In genomic region chr1:179031855-179032513, GRCh38 we compare ENCODE assay signal across 10 cellular contexts. TPM values are rescaled to one million over a fixed set of nuclear protein-coding genes. Genes with fewer than 3 reads are reported as not detected.
DNase-seq lines count a peak whose midpoint lies in the region; ATAC-seq, FAIRE-seq and TF ChIP-seq lines count a peak whose summit lies in the region.
"Had no signal": no experiment of that assay in that cellular context is flagged by ENCODE, and none has a peak within 500 bp of the region (broad histone marks: within the 10 kb centered on the region; RNA-seq: fewer than 3 reads in every experiment).

No MANE protein-coding gene starts in this region.

- no peak overlapping the region for H2AFZ ChIP-seq in OCI-LY3 (ENCODE audit: low read depth, low read length)

- FAIRE-seq in GM12891 (lab: Jason Lieb, UNC) = peak; percentile 23
- no peak for FAIRE-seq in bronchial epithelial cell (lab: Jason Lieb, UNC)

- H3K36me3 Mint-ChIP-seq in T-helper 2 cell treated with Interferon-gamma antibody and Interleukin-4, amounts not matched to agents 5 μg/mL and 100 μg/mL, for 36 hours (ENCODE audit: low read depth) = peaks cover 6% of the 10 kb centered on the region

- H3K27ac Mint-ChIP-seq in T-helper 2 cell treated with Interferon-gamma antibody and Interleukin-4, amounts not matched to agents 5 μg/mL and 100 μg/mL, for 36 hours = no peak overlapping the region

- H3K27me3 ChIP-seq in OCI-LY3 (ENCODE audit: low read depth, low read length) (no peaks in the 10 kb centered on the region), bronchial epithelial cell (ENCODE audit: control insufficient read depth, insufficient read depth, low read length) (no peaks in the 10 kb centered on the region)

- TF ChIP-seq CTCF in OCI-LY3 (IDR thresholded peaks at IDR 0.05; ENCODE audit: low read depth, low read length) (no peak), bronchial epithelial cell (IDR thresholded peaks at IDR 0.05; ENCODE audit: insufficient read depth, low read length, severe bottlenecking) (no peak)

- H3K9me3 Mint-ChIP-seq in T-helper 2 cell treated with Interferon-gamma antibody and Interleukin-4, amounts not matched to agents 5 μg/mL and 100 μg/mL, for 36 hours = no peaks in the 10 kb centered on the region

- peaks cover 99% of the 10 kb centered on the region for H3K79me2 ChIP-seq in OCI-LY3 (ENCODE audit: low read length)

- ATAC-seq in HG02884 (IDR thresholded peaks at IDR 0.05; ENCODE audit: unreplicated experiment) = no peak

- H3K36me3 ChIP-seq in OCI-LY3 (replicated peaks; ENCODE audit: low read depth, low read length) (no peaks in the 10 kb centered on the region), bronchial epithelial cell (ENCODE audit: control insufficient read depth, insufficient read depth, low read length) (no peaks in the 10 kb centered on the region)

- H4K20me1 ChIP-seq in OCI-LY3 (ENCODE audit: insufficient read depth, low read length) = peaks cover 19% of the 10 kb centered on the region

- DNase-seq in GM12891 (ENCODE audit: insufficient read length, low spot score) (no peak), bronchial epithelial cell (ENCODE audit: low read depth) (peak; percentile 55), myocyte (ENCODE audit: low read depth) (peak; percentile 53), DMS153 treated with DMSO at 0.1 percent for 48 hours (lab: John Stamatoyannopoulos, UW; ENCODE audit: unreplicated experiment) (no peak)
- DNase-seq in activated CD4-positive, alpha-beta T cell treated with anti-CD3 and anti-CD28 coated beads, Interleukin-2, amount 50 U/mL, for 48 hours = no peak
- no peak for DNase-seq in T-helper 2 cell treated with Interferon-gamma antibody and Interleukin-4, amounts not matched to agents 5 μg/mL and 100 μg/mL, for 36 hours (ENCODE audit: low spot score)
- DNase-seq: amniotic stem cell, NCI-H1694 treated with DMSO at 0.1 percent for 48 hours had no signal

- H3K4me1 Mint-ChIP-seq in T-helper 2 cell treated with Interferon-gamma antibody and Interleukin-4, amounts not matched to agents 5 μg/mL and 100 μg/mL, for 36 hours (ENCODE audit: low read depth) = peaks cover 74% of the 10 kb centered on the region

- peak overlapping the region; percentile 49 for H3K4me3 ChIP-seq in OCI-LY3 (ENCODE audit: low read length)
- no peak overlapping the region for H3K4me3 ChIP-seq in bronchial epithelial cell (ENCODE audit: low read depth, low read length)

- no peaks in the 10 kb centered on the region for H3K27me3 Mint-ChIP-seq in T-helper 2 cell treated with Interferon-gamma antibody and Interleukin-4, amounts not matched to agents 5 μg/mL and 100 μg/mL, for 36 hours (ENCODE audit: low read depth)

- H3K27ac ChIP-seq in OCI-LY3 (ENCODE audit: low read length) = peak overlapping the region; percentile 2; the same call in 1 of the 2 replicates

- no peaks in the 10 kb centered on the region for H3K9me3 ChIP-seq in OCI-LY3 (ENCODE audit: insufficient read depth, low read length)

- peaks cover 78% of the 10 kb centered on the region for H3K4me1 ChIP-seq in OCI-LY3 (ENCODE audit: low read length)

- peak overlapping the region; percentile 56 for H3K4me2 ChIP-seq in OCI-LY3 (ENCODE audit: low read length)

- no peak overlapping the region for H3K9ac ChIP-seq in OCI-LY3 (ENCODE audit: low read length)

- TF ChIP-seq POLR2A in GM12891 (IDR thresholded peaks at IDR 0.05; ENCODE audit: low read depth, low read length) = no peak

- no peak overlapping the region for H3K4me3 Mint-ChIP-seq in T-helper 2 cell treated with Interferon-gamma antibody and Interleukin-4, amounts not matched to agents 5 μg/mL and 100 μg/mL, for 36 hours

TF ChIP-seq in GM12891, 5 proteins besides CTCF, POLR2A, EP300 and RAD21:
- TF ChIP-seq PAX5 (IDR thresholded peaks at IDR 0.05; ENCODE audit: insufficient read depth, low read length, severe bottlenecking) = no peak

RNA-seq across cellular contexts. Expression of gene FAM20B, which starts 6.3 kb away (rescaled TPM):
- polyA plus RNA-seq in GM12891 (2012; ENCODE audit: low read depth, missing spikeins) = 6.1 TPM
- total RNA-seq in bronchial epithelial cell = 39.5 and 51.1 TPM in 2 replicates
- 55.3 and 56.6 TPM in 2 replicates for total RNA-seq in myocyte
- 23.9 TPM for polyA plus RNA-seq in myocyte (2012)

RNA-seq across cellular contexts. Expression of gene TOR3A, which starts 49.9 kb away (rescaled TPM):
- polyA plus RNA-seq in GM12891 (2012; ENCODE audit: low read depth, missing spikeins) = 22.3 TPM
- total RNA-seq in bronchial epithelial cell = 14.0 and 17.0 TPM in 2 replicates
- total RNA-seq in myocyte = 64.2 and 94.8 TPM in 2 replicates
- polyA plus RNA-seq in myocyte (2012) = 38.8 TPM

Comparison
In these comparisons a context has a peak if more than half of its experiments do, and no peak if none do; other contexts are left out.
1. DNase-seq: peak in bronchial epithelial cell (single experiment) and myocyte (single experiment); none in GM12891 (single experiment), DMS153 treated with DMSO at 0.1 percent for 48 hours (single experiment), activated CD4-positive, alpha-beta T cell treated with anti-CD3 and anti-CD28 coated beads, Interleukin-2, amount 50 U/mL, for 48 hours (0 of 2) and T-helper 2 cell treated with Interferon-gamma antibody and Interleukin-4, amounts not matched to agents 5 μg/mL and 100 μg/mL, for 36 hours (single experiment).